19 cellular contexts compared by ENCODE assay signal in genomic region chr9:120659617-120660169, GRCh38. TPM values are rescaled to one million over a fixed set of nuclear protein-coding genes. Genes with fewer than 3 reads are reported as not detected.
A peak's percentile ranks its signal among the peaks of the same experiment; 100 is the strongest.
DNase-seq lines count a peak whose midpoint lies in the region; ATAC-seq, FAIRE-seq and TF ChIP-seq lines count a peak whose summit lies in the region.
"Had no signal": no experiment of that assay in that cellular context is flagged by ENCODE, and none has a peak within 500 bp of the region (broad histone marks: within the 10 kb centered on the region; RNA-seq: fewer than 3 reads in every experiment).

No MANE protein-coding gene starts in this region.

- CTCF ChIA-PET in HepG2 (lab: Yijun Ruan, JAX; ENCODE audit: low intra/inter-chr PET ratio, low total read pairs) (no interaction called here), SK-N-SH (lab: Yijun Ruan, JAX) (no interaction called here), K562 (lab: Yijun Ruan, JAX; ENCODE audit: low intra/inter-chr PET ratio) (no interaction called here)

- H3K4me3 ChIP-seq in right lobe of liver = no peak overlapping the region
- H3K4me3 ChIP-seq in HepG2 (replicated peaks in 1 of 3; ENCODE audit: insufficient read depth in 1 of 3, low read depth in 2 of 3, low read length in 3 of 3) = no peak overlapping the region
- no peak overlapping the region for H3K4me3 ChIP-seq in SK-N-SH (ENCODE audit: low read depth in 2 of 2, low read length in 1 of 2)
- no peak overlapping the region for H3K4me3 ChIP-seq in K562
- H3K4me3 ChIP-seq in uterus = no peak overlapping the region
- H3K4me3 ChIP-seq: GM12878, GM23248 had no signal

- DNase-seq in right lobe of liver (no peak), HepG2 (ENCODE audit: low spot score) (no peak), SK-N-SH (peak; percentile 25), K562 (ENCODE audit: extremely low read depth in 1 of 4, low spot score in 3 of 4) (no peak), uterus (no peak), GM20000 (ENCODE audit: low spot score) (no peak)
- DNase-seq in activated T-cell treated with anti-CD3 and anti-CD28 coated beads, Interleukin-2, amount 50 U/mL, for 1 hour = no peak
- no peak for DNase-seq in activated T-cell treated with anti-CD3 and anti-CD28 coated beads, Interleukin-2, amount 50 U/mL, for 72 hours
- DNase-seq: 8988T; ACHN; C1 segment of cervical spinal cord; Calu3; CD4-positive, alpha-beta T cell; DMS 273 treated with DMSO at 0.1 percent for 48 hours; GM23248 had no signal

- no peaks in the 10 kb centered on the region for H3K79me2 ChIP-seq in HepG2 (ENCODE audit: insufficient read depth, low read length)
- H3K79me2 ChIP-seq in SK-N-SH (ENCODE audit: insufficient read depth) = 0 out of 2 replicates have a peak, but pooled peaks cover 4% of the 10 kb centered on the region
- H3K79me2 ChIP-seq in K562 (ENCODE audit: control insufficient read depth, insufficient read depth, low read length) = no peaks in the 10 kb centered on the region

- TF ChIP-seq CTCF in right lobe of liver (IDR thresholded peaks at IDR 0.05) (no peak), HepG2 (CRISPR knock-in tag; IDR thresholded peaks at IDR 0.05) (no peak), SK-N-SH (IDR thresholded peaks at IDR 0.05) (no peak), K562 (IDR thresholded peaks at IDR 0.05 in 2 of 3, conservative IDR thresholded peaks at IDR 0.05 in 1 of 3; ENCODE audit: insufficient read depth in 2 of 3, low read depth in 1 of 3, low read length in 3 of 3) (no peak), uterus (IDR thresholded peaks at IDR 0.05) (no peak), GM20000 (IDR thresholded peaks at IDR 0.05; ENCODE audit: extremely low read depth, missing control alignments) (no peak)

- H3K27ac ChIP-seq in right lobe of liver (no peak overlapping the region), HepG2 (ENCODE audit: extremely low read length, insufficient read depth, low read length) (no peak overlapping the region), SK-N-SH (ENCODE audit: low read depth in 2 of 2, low read length in 1 of 2) (peak overlapping the region in 1 of 2 experiments; percentile 79; a peak in 1 of 4 replicates), K562 (ENCODE audit: extremely low read depth, low read depth, low read length) (no peak overlapping the region), uterus (no peak overlapping the region)
- H3K27ac ChIP-seq: GM23248 had no signal

- H3K4me3 Mint-ChIP-seq in activated T-cell treated with anti-CD3 and anti-CD28 coated beads, Interleukin-2, amount 50 U/mL, for 72 hours = no peak overlapping the region
- H3K4me3 Mint-ChIP-seq: CD4-positive, alpha-beta T cell had no signal

- no TSS peak for BruUV-seq in HepG2 (replicated peaks; lab: Mats Ljungman, UMichigan)
- no TSS peak for BruUV-seq in K562 (replicated peaks; lab: Mats Ljungman, UMichigan)

- no peaks in the 10 kb centered on the region for H3K27me3 Mint-ChIP-seq in activated T-cell treated with anti-CD3 and anti-CD28 coated beads, Interleukin-2, amount 50 U/mL, for 72 hours (ENCODE audit: low read depth)
- H3K27me3 Mint-ChIP-seq: CD4-positive, alpha-beta T cell had no signal

- H3K36me3 Mint-ChIP-seq in activated T-cell treated with anti-CD3 and anti-CD28 coated beads, Interleukin-2, amount 50 U/mL, for 72 hours (ENCODE audit: insufficient read depth in 2 of 2) = no peaks in the 10 kb centered on the region

- FAIRE-seq in HepG2 (lab: Jason Lieb, UNC) (no peak), K562 (lab: Jason Lieb, UNC) (no peak)
- FAIRE-seq: GM12878, GM18507, HTR-8/SVneo had no signal

- H3K4me1 ChIP-seq in right lobe of liver = peaks cover 0 to 13% (median 6%) of the 10 kb centered on the region in 4 donors
- peaks cover 14% of the 10 kb centered on the region for H3K4me1 ChIP-seq in HepG2 (ENCODE audit: insufficient read depth, low read length)
- peaks cover 0 to 18% of the 10 kb centered on the region in 2 experiments; a peak in 2 of 4 replicates for H3K4me1 ChIP-seq in SK-N-SH (ENCODE audit: control insufficient read depth in 1 of 2, insufficient read depth in 2 of 2, low read depth in 1 of 2, low read length in 1 of 2)
- H3K4me1 ChIP-seq in K562 (replicated peaks in 1 of 2; ENCODE audit: control insufficient read depth in 2 of 2, insufficient read depth in 2 of 2, low read length in 2 of 2) = no peaks in the 10 kb centered on the region
- no peaks in the 10 kb centered on the region for H3K4me1 ChIP-seq in uterus

- H3K9me3 ChIP-seq in right lobe of liver (no peaks in the 10 kb centered on the region), HepG2 (ENCODE audit: low read length) (no peaks in the 10 kb centered on the region), SK-N-SH (no peaks in the 10 kb centered on the region), K562 (replicated peaks; ENCODE audit: control insufficient read depth, insufficient read depth, low read depth, low read length) (no peaks in the 10 kb centered on the region), uterus (no peaks in the 10 kb centered on the region)

- no peak overlapping the region for H2AFZ ChIP-seq in HepG2 (ENCODE audit: low read length)
- H2AFZ ChIP-seq in SK-N-SH (ENCODE audit: low read depth) = no peak overlapping the region
- no peak overlapping the region for H2AFZ ChIP-seq in K562 (ENCODE audit: low read depth, low read length)
- H2AFZ ChIP-seq: GM23248 had no signal

- H3K36me3 ChIP-seq in right lobe of liver = no peaks in the 10 kb centered on the region
- H3K36me3 ChIP-seq in HepG2 (replicated peaks in 1 of 2; ENCODE audit: control insufficient read depth in 1 of 2, insufficient read depth in 2 of 2, low read length in 2 of 2) = no peaks in the 10 kb centered on the region
- no peaks in the 10 kb centered on the region for H3K36me3 ChIP-seq in SK-N-SH (replicated peaks in 1 of 2; ENCODE audit: control insufficient read depth in 1 of 2, insufficient read depth in 2 of 2, low read length in 1 of 2)
- no peaks in the 10 kb centered on the region for H3K36me3 ChIP-seq in K562 (ENCODE audit: control insufficient read depth, insufficient read depth, low read length)
- H3K36me3 ChIP-seq in uterus = no peaks in the 10 kb centered on the region

- no peak for TF ChIP-seq POLR2A in right lobe of liver (IDR thresholded peaks at IDR 0.05)
- no peak for TF ChIP-seq POLR2A in HepG2 (IDR thresholded peaks at IDR 0.05; ENCODE audit: insufficient read depth in 1 of 2, low read depth in 2 of 2, low read length in 2 of 2)
- TF ChIP-seq POLR2A in K562 (conservative IDR thresholded peaks at IDR 0.05) = no peak
- TF ChIP-seq POLR2A in uterus (IDR thresholded peaks at IDR 0.05) = no peak

- H3K4me2 ChIP-seq in HepG2 (ENCODE audit: low read depth, low read length) = no peak overlapping the region
- H3K4me2 ChIP-seq in SK-N-SH = no peak overlapping the region
- no peak overlapping the region for H3K4me2 ChIP-seq in K562 (ENCODE audit: insufficient read depth, low read length)

- WGBS in right lobe of liver (ENCODE audit: insufficient coverage, low coverage, low lambda C conversion rate, missing lambda C conversion rate) = 38% methylated on average over 2 of the region's 2 CpGs
- 81% methylated on average over 2 of the region's 2 CpGs for WGBS in HepG2 (ENCODE audit: low lambda C conversion rate)
- 66% methylated on average over 2 of the region's 2 CpGs for WGBS in SK-N-SH (ENCODE audit: low lambda C conversion rate)
- WGBS in K562 (ENCODE audit: insufficient coverage, low coverage, missing lambda C conversion rate) = 45% methylated on average over 2 of the region's 2 CpGs

- no peaks in the 10 kb centered on the region for H3K9me1 ChIP-seq in K562 (ENCODE audit: control insufficient read depth, insufficient read depth, low read length)

- H3K9ac ChIP-seq in HepG2 (ENCODE audit: insufficient read depth, low read depth, low read length) (no peak overlapping the region), SK-N-SH (no peak overlapping the region), K562 (ENCODE audit: insufficient read depth in 1 of 2, low read depth in 2 of 2, low read length in 2 of 2) (no peak overlapping the region)
- H3K9ac ChIP-seq: GM23248 had no signal

- H4K20me1 ChIP-seq in HepG2 (ENCODE audit: insufficient read depth, low read length) (no peaks in the 10 kb centered on the region), SK-N-SH (ENCODE audit: insufficient read depth) (no peaks in the 10 kb centered on the region), K562 (replicated peaks; ENCODE audit: control insufficient read depth, insufficient read depth, low read length) (no peaks in the 10 kb centered on the region)

- TF ChIP-seq RAD21 in HepG2 (CRISPR knock-in tag; IDR thresholded peaks at IDR 0.05) (no peak), SK-N-SH (IDR thresholded peaks at IDR 0.05; ENCODE audit: low read length) (no peak; the same call in 1 of the 2 replicates), K562 (CRISPR knock-in tag; conservative IDR thresholded peaks at IDR 0.05 in 1 of 2, IDR thresholded peaks at IDR 0.05 in 1 of 2) (no peak)

- no peaks in the 10 kb centered on the region for H3F3A ChIP-seq in SK-N-SH (replicated peaks; ENCODE audit: insufficient read depth)

- in situ Hi-C loops in HepG2 (cut with HindIII; ENCODE audit: extremely low pct_ligation_motif_present, low pct_unique_long_range_greater_than_20kb) = no loop called here
- in situ Hi-C loops in K562 (cut with MboI) = no loop called here

- no peaks in the 10 kb centered on the region for H3K9me3 Mint-ChIP-seq in activated T-cell treated with anti-CD3 and anti-CD28 coated beads, Interleukin-2, amount 50 U/mL, for 72 hours
- H3K9me3 Mint-ChIP-seq: CD4-positive, alpha-beta T cell had no signal

- H3K4me1 Mint-ChIP-seq in activated T-cell treated with anti-CD3 and anti-CD28 coated beads, Interleukin-2, amount 50 U/mL, for 72 hours (ENCODE audit: low read depth) = peaks cover 7% of the 10 kb centered on the region

- no peaks in the 10 kb centered on the region for H3K9me2 ChIP-seq in SK-N-SH

- intact Hi-C loops in right lobe of liver (cut with DNase I) (no loop called here), HepG2 (cut with micrococcal nuclease; ENCODE audit: unreplicated experiment) (no loop called here), K562 (cut with micrococcal nuclease) (no loop called here), uterus (cut with DNase I; ENCODE audit: low total_unique reads) (no loop called here)

- no peaks in the 10 kb centered on the region for H3K27me3 ChIP-seq in right lobe of liver
- no peaks in the 10 kb centered on the region for H3K27me3 ChIP-seq in HepG2 (ENCODE audit: control insufficient read depth in 1 of 2, insufficient read depth in 2 of 2, low read length in 2 of 2)
- no peaks in the 10 kb centered on the region for H3K27me3 ChIP-seq in SK-N-SH (ENCODE audit: insufficient read depth)
- no peaks in the 10 kb centered on the region for H3K27me3 ChIP-seq in K562 (ENCODE audit: control insufficient read depth in 2 of 2, insufficient read depth in 2 of 2, low read length in 2 of 2)
- H3K27me3 ChIP-seq in uterus = no peaks in the 10 kb centered on the region

- POLR2A ChIA-PET in HepG2 (lab: Yijun Ruan, JAX) = no interaction called here
- POLR2A ChIA-PET in SK-N-SH (lab: Yijun Ruan, JAX) = no interaction called here
- POLR2A ChIA-PET in K562 (lab: Yijun Ruan, JAX) = no interaction called here

- ATAC-seq in right lobe of liver = peak in 3 of 4 donors; percentile 16 to 45 (median 45)
- ATAC-seq in HepG2 = no peak
- no peak for ATAC-seq in K562
- ATAC-seq in activated T-cell treated with anti-CD3 and anti-CD28 coated beads, Interleukin-2, amount 50 U/mL, for 72 hours (replicated peaks in 1 of 2) = no peak
- ATAC-seq: GM12878, HCT116 had no signal

- no peak overlapping the region for H3K27ac Mint-ChIP-seq in activated T-cell treated with anti-CD3 and anti-CD28 coated beads, Interleukin-2, amount 50 U/mL, for 72 hours
- H3K27ac Mint-ChIP-seq: CD4-positive, alpha-beta T cell had no signal

- no peak for TF ChIP-seq EP300 in HepG2 (IDR thresholded peaks at IDR 0.05; ENCODE audit: low read depth in 2 of 2, low read length in 2 of 2)
- no peak for TF ChIP-seq EP300 in HepG2 (CRISPR knock-in tag; IDR thresholded peaks at IDR 0.05; ENCODE audit: borderline replicate concordance)
- TF ChIP-seq EP300 in SK-N-SH (IDR thresholded peaks at IDR 0.05; ENCODE audit: borderline replicate concordance in 1 of 2, low read depth in 1 of 2, low read length in 1 of 2) = peak in 1 of 2 experiments; percentile 82; a peak in 2 of 4 replicates
- no peak for TF ChIP-seq EP300 in K562 (IDR thresholded peaks at IDR 0.05; ENCODE audit: low read length)

RNA-seq across cellular contexts. Expression of gene MEGF9, which starts 54.6 kb away (rescaled TPM):
- total RNA-seq in right lobe of liver = 10 to 100 TPM; 26.8 to 49.0 (median 38.2) TPM
- 3.1 and 3.3 TPM in 2 replicates for total RNA-seq in HepG2 (2016; rRNA removed; fragmentation: Illumina TruSeq; extraction: Trizol)
- 0.71 and 0.88 TPM in 2 replicates for total RNA-seq in HepG2 (2016; cell fraction: cytosol; rRNA removed; fragmentation: Illumina TruSeq; extraction: Trizol; ENCODE audit: low read depth)
- total RNA-seq in HepG2 (2016; cell fraction: insoluble cytoplasmic fraction; rRNA removed; fragmentation: Illumina TruSeq; extraction: Trizol) = 3.1 and 3.7 TPM in 2 replicates
- 4.3 and 4.5 TPM in 2 replicates for total RNA-seq in HepG2 (2016; cell fraction: membrane; rRNA removed; fragmentation: Illumina TruSeq; extraction: Trizol)
- 3.8 and 3.9 TPM in 2 replicates for total RNA-seq in HepG2 (2016; cell fraction: nucleus; rRNA removed; fragmentation: Illumina TruSeq; extraction: Trizol)
- polyA plus RNA-seq in HepG2 (2011; rRNA removed) = 3.3 and 3.6 TPM in 2 replicates
- 1.7 and 3.4 TPM in 2 replicates for polyA plus RNA-seq in HepG2 (2011; cell fraction: cytosol; rRNA removed)
- 0.82 and 1.6 TPM in 2 replicates for polyA plus RNA-seq in HepG2 (2011; cell fraction: nucleus; rRNA removed)
- 6.3 and 6.4 TPM in 2 replicates for polyA plus RNA-seq in HepG2 (2012)
- polyA plus RNA-seq in HepG2 (2016; cell fraction: cytosol; fragmentation: Illumina TruSeq; extraction: Trizol; ENCODE audit: low read depth) = 0.44 and 0.52 TPM in 2 replicates
- polyA plus RNA-seq in HepG2 (2016; cell fraction: insoluble cytoplasmic fraction; fragmentation: Illumina TruSeq; extraction: Trizol; ENCODE audit: low read depth) = 3.5 and 4.3 TPM in 2 replicates
- polyA plus RNA-seq in HepG2 (2016; cell fraction: membrane; fragmentation: Illumina TruSeq; extraction: Trizol; ENCODE audit: low read depth) = 2.7 and 2.9 TPM in 2 replicates
- polyA plus RNA-seq in HepG2 (2016; cell fraction: nucleus; fragmentation: Illumina TruSeq; extraction: Trizol; ENCODE audit: insufficient read depth, low read depth) = 4.6 and 4.7 TPM in 2 replicates
- polyA minus RNA-seq in HepG2 (2011; rRNA and poly(A)+ RNA removed; ENCODE audit: low replicate concordance) = 2.5 and 6.5 TPM in 2 replicates
- polyA minus RNA-seq in HepG2 (2011; cell fraction: cytosol; rRNA and poly(A)+ RNA removed) = 4.0 and 5.0 TPM in 2 replicates
- polyA minus RNA-seq in HepG2 (2011; cell fraction: nucleus; rRNA and poly(A)+ RNA removed) = 1.9 and 4.0 TPM in 2 replicates
- 1.8 and 2.2 TPM in 2 replicates for polyA plus RNA-seq in SK-N-SH (2012; rRNA removed)
- polyA plus RNA-seq in SK-N-SH (2012; cell fraction: cytosol; rRNA removed) = 3.1 and 3.3 TPM in 2 replicates
- 1.00 and 1.5 TPM in 2 replicates for polyA plus RNA-seq in SK-N-SH (2012; cell fraction: nucleus; rRNA removed)
- total RNA-seq in K562 (2011; cell fraction: chromatin; rRNA removed; ENCODE audit: low replicate concordance) = 2.3 and 4.4 TPM in 2 replicates
- 2.2 and 3.2 TPM in 2 replicates for total RNA-seq in K562 (2011; cell fraction: nucleolus; rRNA removed)
- 5.2 and 10.3 TPM in 2 replicates for total RNA-seq in K562 (2011; cell fraction: nucleoplasm; rRNA removed)
- total RNA-seq in K562 (2014; rRNA removed) = 3.3 and 3.7 TPM in 2 replicates
- 5.7 and 5.8 TPM in 2 replicates for total RNA-seq in K562 (2014; rRNA removed; fragmentation: Illumina TruSeq; extraction: Trizol)
- total RNA-seq in K562 (2015; rRNA removed; fragmentation: Illumina TruSeq; extraction: Trizol) = 4.3 TPM in 2 replicates
- total RNA-seq in K562 (2021) = 5.2 TPM in 2 replicates
- 2.5 and 3.8 TPM in 2 replicates for polyA plus RNA-seq in K562 (2011; rRNA removed)
- polyA plus RNA-seq in K562 (2011; cell fraction: cytosol; rRNA removed) = 1.4 and 1.9 TPM in 2 replicates
- 0.86 and 0.88 TPM in 2 replicates for polyA plus RNA-seq in K562 (2011; cell fraction: nucleus; rRNA removed)
- polyA plus RNA-seq in K562 (2012) = 4.4 and 5.3 TPM in 2 replicates
- polyA plus RNA-seq in K562 (2014; fragmentation: Illumina TruSeq; extraction: Trizol) = 5.6 and 6.2 TPM in 2 replicates
- 1 to 10 TPM; 2.1 to 2.3 TPM for polyA plus RNA-seq in K562 (2014; fragmentation: Nextera tagmentation; extraction: Ambion mirVana)
- polyA plus RNA-seq in K562 (2014; rRNA removed) = 3.5 TPM in 2 replicates
- polyA minus RNA-seq in K562 (2011; rRNA and poly(A)+ RNA removed) = 4.6 and 5.8 TPM in 2 replicates
- 3.9 and 4.0 TPM in 2 replicates for polyA minus RNA-seq in K562 (2011; cell fraction: cytosol; rRNA and poly(A)+ RNA removed)
- 0.81 and 1.1 TPM in 2 replicates for polyA minus RNA-seq in K562 (2011; cell fraction: nucleus; rRNA and poly(A)+ RNA removed)
- 10 to 100 TPM in 3 of 4 donors, 1 to 10 TPM in 1; 6.1 to 16.2 (median 13.1) TPM for total RNA-seq in uterus
- 1 to 10 TPM; 5.5 to 7.4 TPM for total RNA-seq in activated T-cell treated with anti-CD3 and anti-CD28 coated beads, Interleukin-2, amount 50 U/mL, for 72 hours

Comparison
In these comparisons a context has a peak if more than half of its experiments do, and no peak if none do; other contexts are left out.
1. ATAC-seq: peak in right lobe of liver (3 of 4); none in HepG2 (single experiment), K562 (single experiment) and activated T-cell treated with anti-CD3 and anti-CD28 coated beads, Interleukin-2, amount 50 U/mL, for 72 hours (0 of 2).